Comparison of ENCODE assay signal across 23 cellular contexts in genomic region chr6:63799313-63799712, GRCh38.
DNase-seq lines count a peak whose midpoint lies in the region; ATAC-seq, FAIRE-seq and TF ChIP-seq lines count a peak whose summit lies in the region.
"Had no signal": no experiment of that assay in that cellular context is flagged by ENCODE, and none has a peak within 500 bp of the region (broad histone marks: within the 10 kb centered on the region; RNA-seq: fewer than 3 reads in every experiment).

No MANE protein-coding gene starts in this region.

- H3K27ac Mint-ChIP-seq in Calu3 (ENCODE audit: unreplicated experiment), result peak overlapping the region; percentile 50
- H3K27ac Mint-ChIP-seq: B cell; CD4-positive, alpha-beta T cell; CD8-positive, alpha-beta T cell had no signal

- no peak overlapping the region for H3K4me2 ChIP-seq in HepG2 (ENCODE audit: low read depth, low read length)
- H3K4me2 ChIP-seq: A549 had no signal

- POLR2A ChIA-PET in HepG2 (lab: Yijun Ruan, JAX), result no interaction called here

- TF ChIP-seq EP300 in HepG2 (IDR thresholded peaks at IDR 0.05; ENCODE audit: low read depth in 2 of 2, low read length in 2 of 2), result no peak
- TF ChIP-seq EP300 in HepG2 (CRISPR knock-in tag; IDR thresholded peaks at IDR 0.05; ENCODE audit: borderline replicate concordance), result no peak

- H3K4me1 Mint-ChIP-seq in Calu3 (ENCODE audit: low read depth, unreplicated experiment), result peaks cover 24% of the 10 kb centered on the region
- H3K4me1 Mint-ChIP-seq: B cell had no signal

- no peaks in the 10 kb centered on the region for H4K20me1 ChIP-seq in HepG2 (ENCODE audit: insufficient read depth, low read length)
- H4K20me1 ChIP-seq: BLaER1 treated with 17β-estradiol and CSF1 and Interleukin-3, amounts not matched to agents 10 nM and 100 nM had no signal

- H3K27ac ChIP-seq in HepG2 (ENCODE audit: extremely low read length, insufficient read depth, low read length), result no peak overlapping the region
- H3K27ac ChIP-seq in right lobe of liver, result peak overlapping the region; percentile 31 to 44 (median 42)
- H3K27ac ChIP-seq: 22Rv1; A549; BLaER1 treated with 17β-estradiol and CSF1 and Interleukin-3, amounts not matched to agents 10 nM and 100 nM; C4-2B had no signal

- no peak for FAIRE-seq in HepG2 (lab: Jason Lieb, UNC)
- FAIRE-seq: A549, GM12878, GM12892, GM18507 had no signal

- DNase-seq in Calu3 (no peak), HepG2 (ENCODE audit: low spot score) (no peak), right lobe of liver (no peak), DMS114 treated with DMSO at 0.1 percent for 48 hours (lab: John Stamatoyannopoulos, UW; ENCODE audit: unreplicated experiment) (no peak), NCI-H2196 treated with DMSO at 0.1 percent for 48 hours (lab: John Stamatoyannopoulos, UW; ENCODE audit: unreplicated experiment) (no peak), DMS79 treated with DMSO at 0.1 percent for 48 hours (lab: John Stamatoyannopoulos, UW) (no peak)
- DNase-seq: AML-193; Caco-2; CD4-positive, alpha-beta T cell; CD8-positive, alpha-beta T cell; DMS 273 treated with DMSO at 0.1 percent for 48 hours; DND-41; EL; GDM1 had no signal

- BruUV-seq in Calu3 (replicated peaks; lab: Mats Ljungman, UMichigan) (no TSS peak), HepG2 (replicated peaks; lab: Mats Ljungman, UMichigan) (no TSS peak)

- no peaks in the 10 kb centered on the region for H3K9me3 Mint-ChIP-seq in Calu3 (ENCODE audit: low read depth, unreplicated experiment)
- H3K9me3 Mint-ChIP-seq: CD4-positive, alpha-beta T cell; CD8-positive, alpha-beta T cell had no signal

- no peak for TF ChIP-seq CTCF in Calu3 (IDR thresholded peaks at IDR 0.05; ENCODE audit: unreplicated experiment)
- no peak for TF ChIP-seq CTCF in HepG2 (CRISPR knock-in tag; IDR thresholded peaks at IDR 0.05)
- TF ChIP-seq CTCF in right lobe of liver (IDR thresholded peaks at IDR 0.05), result no peak

- H3K9me3 ChIP-seq in endocrine pancreas (ENCODE audit: control insufficient read depth, low read length), result no peaks in the 10 kb centered on the region
- no peaks in the 10 kb centered on the region for H3K9me3 ChIP-seq in HepG2 (ENCODE audit: low read length)
- no peaks in the 10 kb centered on the region for H3K9me3 ChIP-seq in right lobe of liver
- H3K9me3 ChIP-seq: A549; BLaER1 treated with 17β-estradiol and CSF1 and Interleukin-3, amounts not matched to agents 10 nM and 100 nM; Caco-2 had no signal

- no peaks in the 10 kb centered on the region for H3K27me3 ChIP-seq in endocrine pancreas (ENCODE audit: control insufficient read depth, insufficient read depth, low read length)
- H3K27me3 ChIP-seq in HepG2 (ENCODE audit: control insufficient read depth in 1 of 2, insufficient read depth in 2 of 2, low read length in 2 of 2), result no peaks in the 10 kb centered on the region
- no peaks in the 10 kb centered on the region for H3K27me3 ChIP-seq in right lobe of liver
- H3K27me3 ChIP-seq: BLaER1 treated with 17β-estradiol and CSF1 and Interleukin-3, amounts not matched to agents 10 nM and 100 nM had no signal

- ATAC-seq in HepG2 (no peak), right lobe of liver (peak; percentile 56 to 71 (median 64))
- ATAC-seq: A549; CD8-positive, alpha-beta T cell had no signal

- no peaks in the 10 kb centered on the region for H3K79me2 ChIP-seq in HepG2 (ENCODE audit: insufficient read depth, low read length)

- TF ChIP-seq POLR2A in HepG2 (IDR thresholded peaks at IDR 0.05; ENCODE audit: insufficient read depth in 1 of 2, low read depth in 2 of 2, low read length in 2 of 2) (no peak), right lobe of liver (IDR thresholded peaks at IDR 0.05) (no peak)

- H3K4me3 ChIP-seq in endocrine pancreas (ENCODE audit: control insufficient read depth, insufficient read depth, low read length) (peak overlapping the region; percentile 12), HepG2 (replicated peaks in 1 of 3; ENCODE audit: insufficient read depth in 1 of 3, low read depth in 2 of 3, low read length in 3 of 3) (no peak overlapping the region), right lobe of liver (no peak overlapping the region)
- H3K4me3 ChIP-seq: A549; BLaER1 treated with 17β-estradiol and CSF1 and Interleukin-3, amounts not matched to agents 10 nM and 100 nM; GM12878 had no signal

- H3K36me3 Mint-ChIP-seq in Calu3 (ENCODE audit: insufficient read depth, unreplicated experiment), result no peaks in the 10 kb centered on the region
- H3K36me3 Mint-ChIP-seq: CD8-positive, alpha-beta T cell had no signal

- H3K4me1 ChIP-seq in endocrine pancreas (ENCODE audit: control insufficient read depth, insufficient read depth, low read length) (no peaks in the 10 kb centered on the region), HepG2 (ENCODE audit: insufficient read depth, low read length) (peaks cover 18% of the 10 kb centered on the region), right lobe of liver (peaks cover 0 to 12% (median 7%) of the 10 kb centered on the region in 4 donors)
- H3K4me1 ChIP-seq: A549, Caco-2 had no signal

- no peaks in the 10 kb centered on the region for H3K27me3 Mint-ChIP-seq in Calu3 (ENCODE audit: unreplicated experiment)

- CTCF ChIA-PET in Calu3 (lab: Charles Lee) (interaction anchor here (0.5 to 1.0 kb wide), 3 partner anchors 17 to 447 kb away, joined by 3 read pairs; no protein-coding TSS in a partner anchor), HepG2 (lab: Yijun Ruan, JAX; ENCODE audit: low intra/inter-chr PET ratio, low total read pairs) (no interaction called here)

- H3K9ac ChIP-seq in endocrine pancreas (ENCODE audit: control insufficient read depth, insufficient read depth, low read length) (no peak overlapping the region), HepG2 (ENCODE audit: insufficient read depth, low read depth, low read length) (no peak overlapping the region)
- H3K9ac ChIP-seq: BLaER1 treated with 17β-estradiol and CSF1 and Interleukin-3, amounts not matched to agents 10 nM and 100 nM had no signal

- peak overlapping the region; percentile 52 for H3K4me3 Mint-ChIP-seq in Calu3 (ENCODE audit: low read depth, unreplicated experiment)
- H3K4me3 Mint-ChIP-seq: B cell; CD4-positive, alpha-beta T cell; CD8-positive, alpha-beta T cell had no signal

- TF ChIP-seq RAD21 in HepG2 (CRISPR knock-in tag; IDR thresholded peaks at IDR 0.05), result no peak

- 55% methylated on average over 1 of the region's 1 CpG for WGBS in HepG2 (ENCODE audit: low lambda C conversion rate)
- 23% methylated on average over 1 of the region's 1 CpG for WGBS in right lobe of liver (ENCODE audit: insufficient coverage, low coverage, low lambda C conversion rate, missing lambda C conversion rate)

- in situ Hi-C loops in HepG2 (cut with HindIII; ENCODE audit: extremely low pct_ligation_motif_present, low pct_unique_long_range_greater_than_20kb), result loop anchor here (10.0 kb wide), 1 partner anchor 455 kb away; no protein-coding TSS in a partner anchor

- H2AFZ ChIP-seq in HepG2 (ENCODE audit: low read length), result no peak overlapping the region

- intact Hi-C loops in Calu3 (cut with micrococcal nuclease; ENCODE audit: unreplicated experiment) (no loop called here), HepG2 (cut with micrococcal nuclease; ENCODE audit: unreplicated experiment) (no loop called here), right lobe of liver (cut with DNase I) (no loop called here)

- H3K36me3 ChIP-seq in endocrine pancreas (ENCODE audit: control insufficient read depth, insufficient read depth, low read length) (no peaks in the 10 kb centered on the region), HepG2 (replicated peaks in 1 of 2; ENCODE audit: control insufficient read depth in 1 of 2, insufficient read depth in 2 of 2, low read length in 2 of 2) (no peaks in the 10 kb centered on the region), right lobe of liver (no peaks in the 10 kb centered on the region)
- H3K36me3 ChIP-seq: BLaER1 treated with 17β-estradiol and CSF1 and Interleukin-3, amounts not matched to agents 10 nM and 100 nM had no signal

TF ChIP-seq in HepG2, 621 proteins besides CTCF, POLR2A, EP300 and RAD21:
- TF ChIP-seq MAFK (conservative IDR thresholded peaks at IDR 0.05 in 1 of 2, IDR thresholded peaks at IDR 0.05 in 1 of 2; ENCODE audit: low read length in 2 of 2) (peak; percentile 7 to 31; a peak in 1 of 4 replicates), ZSCAN22 (CRISPR knock-in tag; IDR thresholded peaks at IDR 0.05) (no peak)
